In genomic region chr11:692824-693414, GRCh38 we compare ENCODE assay signal across 8 cellular contexts. TPM values are rescaled to one million over a fixed set of nuclear protein-coding genes. Genes with fewer than 3 reads are reported as not detected.
DNase-seq lines count a peak whose midpoint lies in the region; ATAC-seq, FAIRE-seq and TF ChIP-seq lines count a peak whose summit lies in the region.

No MANE protein-coding gene starts in this region.

- peak overlapping the region; percentile 53 to 100 (median 77); a peak in 21 of 22 replicates for H3K9ac ChIP-seq in BLaER1 treated with 17β-estradiol and CSF1 and Interleukin-3, amounts not matched to agents 10 nM and 100 nM
- H3K9ac ChIP-seq in GM12878 (ENCODE audit: control insufficient read depth, insufficient read depth, low read length) = peak overlapping the region; percentile 48; the same call in 1 of the 2 replicates

- H3K27ac Mint-ChIP-seq in naive thymus-derived CD4-positive, alpha-beta T cell = peak overlapping the region; percentile 78 to 100 (median 98)

- peak overlapping the region; percentile 70 to 94 (median 88) for H3K4me3 ChIP-seq in BLaER1 treated with 17β-estradiol and CSF1 and Interleukin-3, amounts not matched to agents 10 nM and 100 nM
- H3K4me3 ChIP-seq in MG63 = peak overlapping the region; percentile 85
- peak overlapping the region; percentile 65 for H3K4me3 ChIP-seq in GM12878
- no peak overlapping the region for H3K4me3 ChIP-seq in naive thymus-derived CD4-positive, alpha-beta T cell (ENCODE audit: low read length)

- peaks cover 37% of the 10 kb centered on the region for H3K79me2 ChIP-seq in GM12878 (ENCODE audit: control insufficient read depth, insufficient read depth, low read length)

- H3K4me1 Mint-ChIP-seq in naive thymus-derived CD4-positive, alpha-beta T cell = peaks cover 36 to 63% (median 48%) of the 10 kb centered on the region in 7 donors

- H3K9me3 Mint-ChIP-seq in naive thymus-derived CD4-positive, alpha-beta T cell = peaks cover 0 to 4% (median 0%) of the 10 kb centered on the region in 11 donors

- peaks cover 0 to 11% (median 0%) of the 10 kb centered on the region in 5 donors for H3K36me3 Mint-ChIP-seq in naive thymus-derived CD4-positive, alpha-beta T cell

- no peak for FAIRE-seq in GM12878 (lab: Jason Lieb, UNC)

- no peaks in the 10 kb centered on the region for H3K9me3 ChIP-seq in BLaER1 treated with 17β-estradiol and CSF1 and Interleukin-3, amounts not matched to agents 10 nM and 100 nM (replicated peaks in 1 of 11)
- H3K9me3 ChIP-seq in MG63 (no peaks in the 10 kb centered on the region), GM12878 (replicated peaks; ENCODE audit: control insufficient read depth, insufficient read depth, low read length) (no peaks in the 10 kb centered on the region)
- H3K9me3 ChIP-seq in naive thymus-derived CD4-positive, alpha-beta T cell (ENCODE audit: control insufficient read depth in 2 of 3, low read length in 3 of 3) = no peaks in the 10 kb centered on the region

- TF ChIP-seq CTCF in GM12878 (IDR thresholded peaks at IDR 0.05 in 2 of 3, conservative IDR thresholded peaks at IDR 0.05 in 1 of 3; ENCODE audit: control insufficient read depth in 2 of 3, extremely low read depth in 1 of 3, insufficient read depth in 1 of 3, low read depth in 3 of 3, low read length in 3 of 3) = no peak

- H4K20me1 ChIP-seq in BLaER1 treated with 17β-estradiol and CSF1 and Interleukin-3, amounts not matched to agents 10 nM and 100 nM = peaks cover 33 to 65% (median 57%) of the 10 kb centered on the region in 11 experiments
- H4K20me1 ChIP-seq in GM12878 (ENCODE audit: control insufficient read depth, insufficient read depth) = no peaks in the 10 kb centered on the region; the same call in 1 of the 2 replicates

- intact Hi-C loops in GM12878 (cut with micrococcal nuclease; ENCODE audit: unreplicated experiment) = no loop called here
- intact Hi-C loops in naive thymus-derived CD4-positive, alpha-beta T cell (cut with micrococcal nuclease) = loop anchor here in 1 of 2 donors (10.0 kb wide), 1 partner anchor 278 kb away; the partner anchor contains the start of gene SIGIRR

- RAD21 ChIA-PET in GM12878 (lab: Charles Lee; ENCODE audit: unreplicated experiment) = interaction anchor here (0.7 to 8.1 kb wide), 3 partner anchors 28 to 79 kb away, joined by 4 to 112 read pairs (median 5); no protein-coding TSS in a partner anchor

- DNase-seq in MG63 (no peak), GM12878 (ENCODE audit: low read depth, low spot score) (peak; percentile 8), NCI-H1436 (lab: John Stamatoyannopoulos, UW) (no peak), iPS-NIHi7 (ENCODE audit: extremely low spot score) (no peak)
- DNase-seq in naive thymus-derived CD4-positive, alpha-beta T cell = peak in 7 of 9 donors; percentile 80 to 98 (median 85)

- in situ Hi-C loops in GM12878 (cut with MboI) = no loop called here

- SMC1A ChIA-PET in GM12878 (lab: Charles Lee; ENCODE audit: uncharacterized antibody, unreplicated experiment) = interaction anchor here (0.9 to 1.3 kb wide), 2 partner anchors 29 to 32 kb away, joined by 3 to 4 read pairs; no protein-coding TSS in a partner anchor

- H3K27me3 Mint-ChIP-seq in naive thymus-derived CD4-positive, alpha-beta T cell = no peaks in the 10 kb centered on the region

- WGBS in GM12878 (ENCODE audit: insufficient coverage, insufficient replicate concordance, low lambda C conversion rate, missing lambda C conversion rate) = 93% methylated on average over 21 of the region's 23 CpGs

- no peak for TF ChIP-seq RAD21 in GM12878 (IDR thresholded peaks at IDR 0.05; ENCODE audit: insufficient read depth, low read depth, low read length)

- peak overlapping the region; percentile 27 to 97 (median 47); a peak in 20 of 22 replicates for H3K27ac ChIP-seq in BLaER1 treated with 17β-estradiol and CSF1 and Interleukin-3, amounts not matched to agents 10 nM and 100 nM
- H3K27ac ChIP-seq in GM12878 (ENCODE audit: control insufficient read depth, insufficient read depth) = no peak overlapping the region
- peak overlapping the region; percentile 85 for H3K27ac ChIP-seq in naive thymus-derived CD4-positive, alpha-beta T cell (ENCODE audit: low read depth, low read length)

- peak overlapping the region; percentile 76 to 91 (median 86) for H3K4me3 Mint-ChIP-seq in naive thymus-derived CD4-positive, alpha-beta T cell

- no peak overlapping the region for H2AFZ ChIP-seq in GM12878 (ENCODE audit: control insufficient read depth, low read depth, low read length)

- TF ChIP-seq EP300 in GM12878 (IDR thresholded peaks at IDR 0.05; ENCODE audit: borderline replicate concordance in 1 of 2, control insufficient read depth in 1 of 2, low read depth in 2 of 2, low read length in 2 of 2) = no peak

- peaks cover 47 to 78% (median 73%) of the 10 kb centered on the region in 10 experiments for H3K4me1 ChIP-seq in BLaER1 treated with 17β-estradiol and CSF1 and Interleukin-3, amounts not matched to agents 10 nM and 100 nM
- H3K4me1 ChIP-seq in GM12878 (ENCODE audit: control insufficient read depth, insufficient read depth, low read length) = peaks cover 22% of the 10 kb centered on the region
- H3K4me1 ChIP-seq in naive thymus-derived CD4-positive, alpha-beta T cell (ENCODE audit: control insufficient read depth in 2 of 2, insufficient read depth in 2 of 2, low read length in 2 of 2) = peaks cover 13 to 46% of the 10 kb centered on the region in 2 donors

- BruUV-seq in GM12878 (replicated peaks; lab: Mats Ljungman, UMichigan) = TSS peak; percentile 71

- H3K27me3 ChIP-seq in BLaER1 treated with 17β-estradiol and CSF1 and Interleukin-3, amounts not matched to agents 10 nM and 100 nM = no peaks in the 10 kb centered on the region
- no peaks in the 10 kb centered on the region for H3K27me3 ChIP-seq in MG63
- no peaks in the 10 kb centered on the region for H3K27me3 ChIP-seq in GM12878 (replicated peaks in 1 of 2; ENCODE audit: control insufficient read depth in 2 of 2, insufficient read depth in 2 of 2, low read length in 1 of 2)
- H3K27me3 ChIP-seq in naive thymus-derived CD4-positive, alpha-beta T cell (ENCODE audit: control insufficient read depth in 2 of 2, insufficient read depth in 2 of 2, low read length in 2 of 2) = no peaks in the 10 kb centered on the region

- TF ChIP-seq POLR2A in GM12878 (IDR thresholded peaks at IDR 0.05; ENCODE audit: low read depth, low read length) = no peak

- CTCF ChIA-PET in GM12878 (lab: Yijun Ruan, JAX) = interaction anchor here (5.8 kb wide), 1 partner anchor 32 kb away, joined by 127 read pairs; no protein-coding TSS in a partner anchor
- CTCF ChIA-PET in naive thymus-derived CD4-positive, alpha-beta T cell (lab: Charles Lee) = interaction anchor here (0.7 to 1.7 kb wide), 2 partner anchors 33 to 286 kb away, joined by 3 to 4 read pairs; no protein-coding TSS in a partner anchor

- ATAC-seq in GM12878 (no peak), GM21619 (IDR thresholded peaks at IDR 0.05; ENCODE audit: unreplicated experiment) (no peak), HG03457 (IDR thresholded peaks at IDR 0.05; ENCODE audit: unreplicated experiment) (no peak)
- ATAC-seq in naive thymus-derived CD4-positive, alpha-beta T cell = peak; percentile 15

- peaks cover 24 to 40% (median 33%) of the 10 kb centered on the region in 11 experiments for H3K36me3 ChIP-seq in BLaER1 treated with 17β-estradiol and CSF1 and Interleukin-3, amounts not matched to agents 10 nM and 100 nM
- H3K36me3 ChIP-seq in MG63 (peaks cover 22% of the 10 kb centered on the region), GM12878 (ENCODE audit: control insufficient read depth in 2 of 2, insufficient read depth in 2 of 2, low read length in 1 of 2) (peaks cover 7 to 8% of the 10 kb centered on the region in 2 experiments; a peak in 3 of 4 replicates)
- H3K36me3 ChIP-seq in naive thymus-derived CD4-positive, alpha-beta T cell (ENCODE audit: control insufficient read depth in 2 of 3, insufficient read depth in 3 of 3, low read length in 3 of 3) = peaks cover 0 to 14% (median 4%) of the 10 kb centered on the region in 3 experiments

- POLR2A ChIA-PET in GM12878 (lab: Charles Lee) = interaction anchor here (0.9 to 6.5 kb wide), 4 partner anchors 11 to 150 kb away, joined by 3 to 72 read pairs (median 4); partner anchors contain the start of genes IRF7, POLR2L and TSPAN4
- POLR2A ChIA-PET in naive thymus-derived CD4-positive, alpha-beta T cell (lab: Charles Lee) = interaction anchor here (0.6 to 1.4 kb wide), 6 partner anchors 8 to 77 kb away, joined by 3 to 6 read pairs (median 4); partner anchors contain the start of gene IRF7

- peak overlapping the region; percentile 98 to 100 (median 100) for H3K4me2 ChIP-seq in BLaER1 treated with 17β-estradiol and CSF1 and Interleukin-3, amounts not matched to agents 10 nM and 100 nM
- peak overlapping the region; percentile 79 for H3K4me2 ChIP-seq in GM12878 (ENCODE audit: control insufficient read depth, insufficient read depth)

RNA-seq across cellular contexts. Expression of gene DEAF1, which starts 2.1 kb away (rescaled TPM):
- 14.8 and 34.6 TPM in 2 replicates for total RNA-seq in MG63 (2014; rRNA removed; shearing (Covaris generic); ENCODE audit: low replicate concordance)
- 64.8 and 65.6 TPM in 2 replicates for total RNA-seq in GM12878 (2013; cell fraction: nucleolus; rRNA removed)
- total RNA-seq in GM12878 (2014; rRNA removed) = 47.6 and 48.6 TPM in 2 replicates
- total RNA-seq in GM12878 (2014; rRNA removed; fragmentation: Illumina TruSeq; extraction: Trizol) = 21.2 and 23.0 TPM in 2 replicates
- total RNA-seq in GM12878 (2021) = 51.3 and 57.1 TPM in 2 replicates
- 7.2 TPM for polyA plus RNA-seq in GM12878 (2011; ENCODE audit: low read depth)
- polyA plus RNA-seq in GM12878 (2011; rRNA removed) = 10.2 and 21.6 TPM in 2 replicates
- 37.2 and 47.3 TPM in 2 replicates for polyA plus RNA-seq in GM12878 (2011; cell fraction: cytosol; rRNA removed)
- polyA plus RNA-seq in GM12878 (2011; cell fraction: nucleus; rRNA removed) = 31.1 and 35.9 TPM in 2 replicates
- polyA plus RNA-seq in GM12878 (2012) = 23.4 and 29.5 TPM in 2 replicates
- 4.4 and 17.1 TPM in 2 replicates for polyA plus RNA-seq in GM12878 (2014; fragmentation: Illumina TruSeq; extraction: Trizol)
- polyA plus RNA-seq in GM12878 (2014; fragmentation: Nextera tagmentation; extraction: Ambion mirVana) = 1 to 10 TPM in 1 of 2 experiments, under 1 TPM in 1; 0.68 to 5.5 TPM
- polyA plus RNA-seq in GM12878 (2014; rRNA removed) = 43.7 and 51.5 TPM in 2 replicates
- polyA plus RNA-seq in GM12878 (2016; fragmentation: Nextera tagmentation; extraction: Ambion mirVana) = 10 to 100 TPM; 28.8 to 41.0 TPM
- polyA minus RNA-seq in GM12878 (2011; rRNA and poly(A)+ RNA removed) = 18.2 and 35.1 TPM in 2 replicates
- 21.3 and 22.6 TPM in 2 replicates for polyA minus RNA-seq in GM12878 (2011; cell fraction: cytosol; rRNA and poly(A)+ RNA removed)
- polyA minus RNA-seq in GM12878 (2011; cell fraction: nucleus; rRNA and poly(A)+ RNA removed) = 10.5 and 23.0 TPM in 2 replicates
- total RNA-seq in naive thymus-derived CD4-positive, alpha-beta T cell = 100 to 1,000 TPM in 1 of 5 experiments, 10 to 100 TPM in 4; 44.5 to 117 (median 54.2) TPM
- 10 to 100 TPM; 33.0 to 71.8 TPM for polyA plus RNA-seq in naive thymus-derived CD4-positive, alpha-beta T cell

RNA-seq across cellular contexts. Expression of gene TMEM80, which starts 2.7 kb away (rescaled TPM):
- total RNA-seq in MG63 (2014; rRNA removed; shearing (Covaris generic); ENCODE audit: low replicate concordance) = 32.4 and 98.7 TPM in 2 replicates
- total RNA-seq in GM12878 (2013; cell fraction: nucleolus; rRNA removed) = 27.5 and 32.1 TPM in 2 replicates
- total RNA-seq in GM12878 (2014; rRNA removed) (21.9 and 22.1 TPM in 2 replicates), GM12878 (2014; rRNA removed; fragmentation: Illumina TruSeq; extraction: Trizol) (11.6 and 11.9 TPM in 2 replicates), GM12878 (2021) (16.5 and 19.5 TPM in 2 replicates)
- 7.6 TPM for polyA plus RNA-seq in GM12878 (2011; ENCODE audit: low read depth)
- polyA plus RNA-seq in GM12878 (2011; rRNA removed) (30.7 and 36.6 TPM in 2 replicates), GM12878 (2014; fragmentation: Illumina TruSeq; extraction: Trizol) (8.0 and 14.9 TPM in 2 replicates), GM12878 (2014; fragmentation: Nextera tagmentation; extraction: Ambion mirVana) (1 to 10 TPM; 6.7 to 8.8 TPM), GM12878 (2014; rRNA removed) (28.3 and 29.8 TPM in 2 replicates), GM12878 (2016; fragmentation: Nextera tagmentation; extraction: Ambion mirVana) (10 to 100 TPM; 28.4 to 30.9 TPM)
- 28.5 and 37.1 TPM in 2 replicates for polyA plus RNA-seq in GM12878 (2011; cell fraction: cytosol; rRNA removed)
- 45.3 and 46.0 TPM in 2 replicates for polyA plus RNA-seq in GM12878 (2011; cell fraction: nucleus; rRNA removed)
- 18.6 and 20.7 TPM in 2 replicates for polyA plus RNA-seq in GM12878 (2012)
- 6.9 and 10.7 TPM in 2 replicates for polyA minus RNA-seq in GM12878 (2011; rRNA and poly(A)+ RNA removed)
- polyA minus RNA-seq in GM12878 (2011; cell fraction: cytosol; rRNA and poly(A)+ RNA removed) = 3.2 and 4.0 TPM in 2 replicates
- 6.6 and 13.6 TPM in 2 replicates for polyA minus RNA-seq in GM12878 (2011; cell fraction: nucleus; rRNA and poly(A)+ RNA removed)
- 10 to 100 TPM; 26.2 to 44.3 (median 40.4) TPM for total RNA-seq in naive thymus-derived CD4-positive, alpha-beta T cell
- 10 to 100 TPM; 31.4 to 37.8 TPM for polyA plus RNA-seq in naive thymus-derived CD4-positive, alpha-beta T cell

RNA-seq across cellular contexts. Expression of gene EPS8L2, which starts 13.1 kb away (rescaled TPM):
- 10.7 and 23.4 TPM in 2 replicates for total RNA-seq in MG63 (2014; rRNA removed; shearing (Covaris generic); ENCODE audit: low replicate concordance)
- 4.4 and 8.1 TPM in 2 replicates for total RNA-seq in GM12878 (2013; cell fraction: nucleolus; rRNA removed)
- total RNA-seq in GM12878 (2014; rRNA removed) = 11.5 and 12.5 TPM in 2 replicates
- total RNA-seq in GM12878 (2014; rRNA removed; fragmentation: Illumina TruSeq; extraction: Trizol) = 3.1 and 5.1 TPM in 2 replicates
- 10.8 and 13.4 TPM in 2 replicates for total RNA-seq in GM12878 (2021)
- 4.7 TPM for polyA plus RNA-seq in GM12878 (2011; ENCODE audit: low read depth)
- 4.4 and 7.7 TPM in 2 replicates for polyA plus RNA-seq in GM12878 (2011; rRNA removed)
- 7.5 and 14.4 TPM in 2 replicates for polyA plus RNA-seq in GM12878 (2011; cell fraction: cytosol; rRNA removed)
- polyA plus RNA-seq in GM12878 (2011; cell fraction: nucleus; rRNA removed) = 44.2 and 44.3 TPM in 2 replicates
- 22.8 and 23.5 TPM in 2 replicates for polyA plus RNA-seq in GM12878 (2012)
- 2.9 and 4.0 TPM in 2 replicates for polyA plus RNA-seq in GM12878 (2014; fragmentation: Illumina TruSeq; extraction: Trizol)
- 1 to 10 TPM in 1 of 2 experiments, under 1 TPM in 1; 0.76 to 2.9 TPM for polyA plus RNA-seq in GM12878 (2014; fragmentation: Nextera tagmentation; extraction: Ambion mirVana)
- 11.8 and 15.3 TPM in 2 replicates for polyA plus RNA-seq in GM12878 (2014; rRNA removed)
- 10 to 100 TPM; 13.9 to 20.0 TPM for polyA plus RNA-seq in GM12878 (2016; fragmentation: Nextera tagmentation; extraction: Ambion mirVana)
- polyA minus RNA-seq in GM12878 (2011; rRNA and poly(A)+ RNA removed) = 3.7 and 4.7 TPM in 2 replicates
- 4.4 and 4.8 TPM in 2 replicates for polyA minus RNA-seq in GM12878 (2011; cell fraction: cytosol; rRNA and poly(A)+ RNA removed)
- 5.4 and 5.7 TPM in 2 replicates for polyA minus RNA-seq in GM12878 (2011; cell fraction: nucleus; rRNA and poly(A)+ RNA removed)
- 10 to 100 TPM in 3 of 5 experiments, 1 to 10 TPM in 2; 7.2 to 16.6 (median 10.9) TPM for total RNA-seq in naive thymus-derived CD4-positive, alpha-beta T cell
- polyA plus RNA-seq in naive thymus-derived CD4-positive, alpha-beta T cell = 1 to 10 TPM; 4.5 to 4.6 TPM

RNA-seq across cellular contexts. Expression of gene TALDO1, which starts 54.3 kb away (rescaled TPM):
- total RNA-seq in MG63 (2014; rRNA removed; shearing (Covaris generic); ENCODE audit: low replicate concordance) = 200 and 209 TPM in 2 replicates
- total RNA-seq in GM12878 (2013; cell fraction: nucleolus; rRNA removed) = 34.6 and 35.6 TPM in 2 replicates
- total RNA-seq in GM12878 (2014; rRNA removed) (168 and 176 TPM in 2 replicates), GM12878 (2014; rRNA removed; fragmentation: Illumina TruSeq; extraction: Trizol) (139 and 148 TPM in 2 replicates), GM12878 (2021) (226 and 227 TPM in 2 replicates)
- polyA plus RNA-seq in GM12878 (2011; ENCODE audit: low read depth) = 120 TPM
- polyA plus RNA-seq in GM12878 (2011; rRNA removed) (88.2 and 152 TPM in 2 replicates), GM12878 (2014; fragmentation: Illumina TruSeq; extraction: Trizol) (70.6 and 146 TPM in 2 replicates), GM12878 (2014; fragmentation: Nextera tagmentation; extraction: Ambion mirVana) (100 to 1,000 TPM; 121 to 189 TPM), GM12878 (2014; rRNA removed) (227 and 242 TPM in 2 replicates), GM12878 (2016; fragmentation: Nextera tagmentation; extraction: Ambion mirVana) (100 to 1,000 TPM; 293 to 302 TPM)
- polyA plus RNA-seq in GM12878 (2011; cell fraction: cytosol; rRNA removed) = 193 and 210 TPM in 2 replicates
- polyA plus RNA-seq in GM12878 (2011; cell fraction: nucleus; rRNA removed) = 130 and 164 TPM in 2 replicates
- polyA plus RNA-seq in GM12878 (2012) = 116 and 122 TPM in 2 replicates
- 51.3 and 80.4 TPM in 2 replicates for polyA minus RNA-seq in GM12878 (2011; rRNA and poly(A)+ RNA removed)
- 49.3 and 52.0 TPM in 2 replicates for polyA minus RNA-seq in GM12878 (2011; cell fraction: cytosol; rRNA and poly(A)+ RNA removed)
- 13.9 and 22.8 TPM in 2 replicates for polyA minus RNA-seq in GM12878 (2011; cell fraction: nucleus; rRNA and poly(A)+ RNA removed)
- total RNA-seq in naive thymus-derived CD4-positive, alpha-beta T cell = 100 to 1,000 TPM in 2 of 5 experiments, 10 to 100 TPM in 3; 61.4 to 272 (median 90.3) TPM
- 100 to 1,000 TPM; 179 to 214 TPM for polyA plus RNA-seq in naive thymus-derived CD4-positive, alpha-beta T cell

RNA-seq across cellular contexts. Expression of gene DRD4, which starts 55.9 kb away (rescaled TPM):
- not detected in 2 replicates for total RNA-seq in MG63 (2014; rRNA removed; shearing (Covaris generic); ENCODE audit: low replicate concordance)
- total RNA-seq in GM12878 (2013; cell fraction: nucleolus; rRNA removed) = 0.37 and 0.40 TPM in 2 replicates
- not detected in 2 replicates for total RNA-seq in GM12878 (2014; rRNA removed)
- not detected in 2 replicates for total RNA-seq in GM12878 (2014; rRNA removed; fragmentation: Illumina TruSeq; extraction: Trizol)
- 0.24 TPM in 1 of 2 replicates, not detected in the other for total RNA-seq in GM12878 (2021)
- polyA plus RNA-seq in GM12878 (2011; ENCODE audit: low read depth) = not detected
- polyA plus RNA-seq in GM12878 (2011; rRNA removed) = not detected in 2 replicates
- not detected in 2 replicates for polyA plus RNA-seq in GM12878 (2011; cell fraction: cytosol; rRNA removed)
- 0.07 and 0.12 TPM in 2 replicates for polyA plus RNA-seq in GM12878 (2011; cell fraction: nucleus; rRNA removed)
- polyA plus RNA-seq in GM12878 (2012) = 0.08 and 0.26 TPM in 2 replicates
- not detected in 2 replicates for polyA plus RNA-seq in GM12878 (2014; fragmentation: Illumina TruSeq; extraction: Trizol)
- polyA plus RNA-seq in GM12878 (2014; fragmentation: Nextera tagmentation; extraction: Ambion mirVana) = not detected
- not detected in 2 replicates for polyA plus RNA-seq in GM12878 (2014; rRNA removed)
- polyA plus RNA-seq in GM12878 (2016; fragmentation: Nextera tagmentation; extraction: Ambion mirVana) = not detected
- not detected in 2 replicates for polyA minus RNA-seq in GM12878 (2011; rRNA and poly(A)+ RNA removed)
- polyA minus RNA-seq in GM12878 (2011; cell fraction: cytosol; rRNA and poly(A)+ RNA removed) = not detected in 2 replicates
- polyA minus RNA-seq in GM12878 (2011; cell fraction: nucleus; rRNA and poly(A)+ RNA removed) = 0.29 TPM in 1 of 2 replicates, not detected in the other
- 1 to 10 TPM in 2 of 5 experiments, under 1 TPM in 3; 0.27 to 1.9 (median 0.75) TPM for total RNA-seq in naive thymus-derived CD4-positive, alpha-beta T cell
- not detected for polyA plus RNA-seq in naive thymus-derived CD4-positive, alpha-beta T cell

Comparison
In these comparisons a context has a peak if more than half of its experiments do, and no peak if none do; other contexts are left out.
1. DNase-seq: peak in GM12878 (single experiment) and naive thymus-derived CD4-positive, alpha-beta T cell (7 of 9); none in MG63 (single experiment), NCI-H1436 (single experiment) and iPS-NIHi7 (single experiment).